12 cellular contexts compared by ENCODE assay signal in genomic region chr15:38558714-38559059, GRCh38. TPM values are rescaled to one million over a fixed set of nuclear protein-coding genes. Genes with fewer than 3 reads are reported as not detected.
DNase-seq lines count a peak whose midpoint lies in the region; ATAC-seq, FAIRE-seq and TF ChIP-seq lines count a peak whose summit lies in the region.
"Had no signal": no experiment of that assay in that cellular context is flagged by ENCODE, and none has a peak within 500 bp of the region (broad histone marks: within the 10 kb centered on the region; RNA-seq: fewer than 3 reads in every experiment).

No MANE protein-coding gene starts in this region.

- no peaks in the 10 kb centered on the region for H3K27me3 Mint-ChIP-seq in CD4-positive, CD25-positive, alpha-beta regulatory T cell
- peaks cover 24% of the 10 kb centered on the region for H3K27me3 Mint-ChIP-seq in astrocyte (ENCODE audit: low read depth, unreplicated experiment)

- TF ChIP-seq CTCF in astrocyte (IDR thresholded peaks at IDR 0.05; ENCODE audit: insufficient read depth, low read depth, low read length) (no peak), gastroesophageal sphincter (IDR thresholded peaks at IDR 0.05) (no peak), GM13977 (IDR thresholded peaks at IDR 0.05; ENCODE audit: extremely low read depth, insufficient read depth, missing control alignments) (no peak)

- H3K4me2 ChIP-seq in astrocyte (ENCODE audit: low read length): no peak overlapping the region

- no peak overlapping the region for H3K9ac ChIP-seq in astrocyte (ENCODE audit: low read length)

- peak overlapping the region; percentile 82 to 99 (median 97) for H3K4me3 Mint-ChIP-seq in CD4-positive, CD25-positive, alpha-beta regulatory T cell
- no peak overlapping the region for H3K4me3 Mint-ChIP-seq in astrocyte (ENCODE audit: unreplicated experiment)

- TF ChIP-seq POLR2A in gastroesophageal sphincter (IDR thresholded peaks at IDR 0.05): no peak

- no peaks in the 10 kb centered on the region for H3K27me3 ChIP-seq in CD4-positive, CD25-positive, alpha-beta regulatory T cell (ENCODE audit: control insufficient read depth, insufficient read depth, low read length)
- peaks cover 11% of the 10 kb centered on the region for H3K27me3 ChIP-seq in astrocyte (ENCODE audit: insufficient read depth, low read length)
- H3K27me3 ChIP-seq in gastroesophageal sphincter: peaks cover 47% of the 10 kb centered on the region

- H3K4me1 ChIP-seq in CD4-positive, CD25-positive, alpha-beta regulatory T cell (ENCODE audit: control insufficient read depth, insufficient read depth, low read length, poor library complexity, severe bottlenecking): peaks cover 100% of the 10 kb centered on the region
- H3K4me1 ChIP-seq in astrocyte (ENCODE audit: insufficient read depth, low read length) (peaks cover 11% of the 10 kb centered on the region), gastroesophageal sphincter (peaks cover 0 to under 1% (median under 1%) of the 10 kb centered on the region in 3 donors)

- no peak overlapping the region for H2AFZ ChIP-seq in astrocyte (ENCODE audit: low read depth, low read length)

- peaks cover 74% of the 10 kb centered on the region for H3K36me3 Mint-ChIP-seq in CD4-positive, CD25-positive, alpha-beta regulatory T cell
- no peaks in the 10 kb centered on the region for H3K36me3 Mint-ChIP-seq in astrocyte (ENCODE audit: low read depth, unreplicated experiment)

- H3K9me3 Mint-ChIP-seq in CD4-positive, CD25-positive, alpha-beta regulatory T cell: no peaks in the 10 kb centered on the region
- no peaks in the 10 kb centered on the region for H3K9me3 Mint-ChIP-seq in astrocyte (ENCODE audit: unreplicated experiment)

- H3K36me3 ChIP-seq in CD4-positive, CD25-positive, alpha-beta regulatory T cell (ENCODE audit: control insufficient read depth, insufficient read depth, low read length): peaks cover 49% of the 10 kb centered on the region
- no peaks in the 10 kb centered on the region for H3K36me3 ChIP-seq in astrocyte (ENCODE audit: insufficient read depth, low read length)
- no peaks in the 10 kb centered on the region for H3K36me3 ChIP-seq in gastroesophageal sphincter

- in situ Hi-C loops in GM13977 (cut with MboI; ENCODE audit: low pct_unique_long_range_greater_than_20kb, low sequenced_read_pairs, unreplicated experiment): no loop called here

- H4K20me1 ChIP-seq in astrocyte (ENCODE audit: insufficient read depth, low read length): no peaks in the 10 kb centered on the region

- 50 to 62% methylated on average over 1 to 3 of the region's 3 CpGs for WGBS in gastroesophageal sphincter (ENCODE audit: low coverage in 1 of 2), 2 donors

- FAIRE-seq in astrocyte (lab: Jason Lieb, UNC): no peak

- H3K27ac ChIP-seq in CD4-positive, CD25-positive, alpha-beta regulatory T cell (ENCODE audit: insufficient read depth, low read length, poor library complexity, severe bottlenecking): peak overlapping the region; percentile 92
- H3K27ac ChIP-seq in astrocyte (ENCODE audit: low read depth, low read length): no peak overlapping the region
- no peak overlapping the region for H3K27ac ChIP-seq in gastroesophageal sphincter
- H3K27ac ChIP-seq: C4-2B had no signal

- peak overlapping the region; percentile 92 for H3K4me3 ChIP-seq in CD4-positive, CD25-positive, alpha-beta regulatory T cell (ENCODE audit: low read depth, low read length)
- H3K4me3 ChIP-seq in astrocyte (ENCODE audit: insufficient read depth, low read depth, low read length): no peak overlapping the region
- no peak overlapping the region for H3K4me3 ChIP-seq in gastroesophageal sphincter

- no peaks in the 10 kb centered on the region for H3K79me2 ChIP-seq in astrocyte (ENCODE audit: insufficient read depth, low read length)

- no peak for TF ChIP-seq EP300 in gastroesophageal sphincter (IDR thresholded peaks at IDR 0.05)

- no peak for ATAC-seq in CD4-positive, CD25-positive, alpha-beta regulatory T cell (ENCODE audit: low read depth in 2 of 2)
- ATAC-seq in GM19324 (IDR thresholded peaks at IDR 0.05; ENCODE audit: low FRiP score, unreplicated experiment): peak; percentile 1
- ATAC-seq in gastroesophageal sphincter: no peak
- ATAC-seq in GM18498 (IDR thresholded peaks at IDR 0.05; ENCODE audit: unreplicated experiment): no peak

- peaks cover 48 to 99% (median 81%) of the 10 kb centered on the region in 4 donors for H3K4me1 Mint-ChIP-seq in CD4-positive, CD25-positive, alpha-beta regulatory T cell
- H3K4me1 Mint-ChIP-seq in astrocyte (ENCODE audit: low read depth, unreplicated experiment): peaks cover 38% of the 10 kb centered on the region

- H3K27ac Mint-ChIP-seq in CD4-positive, CD25-positive, alpha-beta regulatory T cell: peak overlapping the region; percentile 91 to 98 (median 93)
- H3K27ac Mint-ChIP-seq in astrocyte (ENCODE audit: unreplicated experiment): peak overlapping the region; percentile 77

- H3K9me3 ChIP-seq in CD4-positive, CD25-positive, alpha-beta regulatory T cell (ENCODE audit: control insufficient read depth in 2 of 2, low read length in 2 of 2): no peaks in the 10 kb centered on the region
- H3K9me3 ChIP-seq in astrocyte (ENCODE audit: insufficient read depth, low read depth, low read length) (no peaks in the 10 kb centered on the region), gastroesophageal sphincter (no peaks in the 10 kb centered on the region)

- no peak for DNase-seq in CD4-positive, CD25-positive, alpha-beta regulatory T cell
- DNase-seq in astrocyte (ENCODE audit: low read depth): no peak
- DNase-seq in kidney tubule cell (ENCODE audit: low spot score): peak; percentile 33
- no peak for DNase-seq in NCI-H526 (lab: John Stamatoyannopoulos, UW)
- DNase-seq in GM13977 (ENCODE audit: low spot score): no peak
- DNase-seq: MM.1S, NCI-H2171, substantia nigra had no signal

RNA-seq across cellular contexts. Expression of gene RASGRP1, which starts 5.9 kb away (rescaled TPM):
- 216 TPM for total RNA-seq in CD4-positive, CD25-positive, alpha-beta regulatory T cell
- 100 to 1,000 TPM in 1 of 4 donors, 10 to 100 TPM in 3; 74.5 to 108 (median 86.6) TPM for polyA plus RNA-seq in CD4-positive, CD25-positive, alpha-beta regulatory T cell
- total RNA-seq in astrocyte (0.50 and 1.4 TPM in 2 replicates), gastroesophageal sphincter (under 1 TPM; 0.16 to 0.81 (median 0.55) TPM)

Comparison
In these comparisons a context has a peak if more than half of its experiments do, and no peak if none do; other contexts are left out.
1. RNA of gene RASGRP1, which starts 5.9 kb away (total RNA-seq): 216 TPM in CD4-positive, CD25-positive, alpha-beta regulatory T cell (single experiment); 0.50 to 1.4 TPM in astrocyte and 0.16 to 0.81 TPM in gastroesophageal sphincter; every median in the first group is over 10 times any median in the second.